ENCODE assay signal across 1 cellular context in the genomic region with DNA sequence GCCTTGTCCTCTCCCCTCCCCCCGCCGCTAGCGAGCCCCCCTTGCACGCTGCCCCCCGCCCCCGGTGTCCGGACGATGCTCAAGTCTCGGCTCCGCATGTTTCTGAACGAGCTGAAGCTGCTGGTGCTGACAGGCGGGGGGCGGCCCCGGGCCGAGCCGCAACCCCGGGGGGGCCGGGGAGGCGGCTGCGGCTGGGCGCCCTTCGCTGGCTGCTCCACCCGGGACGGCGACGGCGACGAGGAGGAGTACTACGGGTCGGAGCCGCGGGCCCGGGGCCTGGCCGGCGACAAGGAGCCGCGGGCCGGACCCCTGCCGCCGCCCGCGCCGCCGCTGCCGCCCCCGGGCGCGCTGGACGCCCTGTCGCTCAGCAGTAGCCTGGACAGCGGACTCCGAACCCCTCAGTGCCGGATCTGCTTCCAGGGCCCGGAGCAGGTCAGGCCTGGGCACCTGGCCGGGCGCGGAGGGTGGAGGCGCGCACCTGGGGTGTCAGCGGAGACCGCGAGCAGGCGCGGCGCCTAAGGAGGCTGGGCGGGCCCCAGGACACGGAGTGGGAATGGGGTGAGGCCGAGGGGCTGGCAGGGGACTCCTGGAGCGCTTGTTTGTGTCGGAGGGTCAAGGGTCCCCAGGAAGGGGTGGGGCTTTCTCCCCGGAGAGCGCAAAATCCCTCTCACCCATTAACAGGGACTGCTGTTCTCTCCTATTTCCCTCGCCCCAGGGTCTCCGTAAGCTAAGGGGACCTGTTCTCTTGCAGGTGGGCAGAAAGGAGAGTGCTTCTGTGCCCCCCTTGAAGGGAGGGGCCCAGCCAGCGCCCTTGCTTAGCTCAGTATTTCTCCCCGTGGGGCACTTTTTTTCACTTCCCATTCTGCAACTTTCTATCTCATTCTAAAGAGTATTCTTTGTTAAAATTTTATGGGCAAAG.
TF ChIP-seq lines count a peak whose summit lies in the region.

No MANE protein-coding gene starts in this region.

TF ChIP-seq in HepG2, 621 proteins besides CTCF, POLR2A, EP300 and RAD21 (continued from another document and continues in another):
- TF ChIP-seq, protein P1, sequence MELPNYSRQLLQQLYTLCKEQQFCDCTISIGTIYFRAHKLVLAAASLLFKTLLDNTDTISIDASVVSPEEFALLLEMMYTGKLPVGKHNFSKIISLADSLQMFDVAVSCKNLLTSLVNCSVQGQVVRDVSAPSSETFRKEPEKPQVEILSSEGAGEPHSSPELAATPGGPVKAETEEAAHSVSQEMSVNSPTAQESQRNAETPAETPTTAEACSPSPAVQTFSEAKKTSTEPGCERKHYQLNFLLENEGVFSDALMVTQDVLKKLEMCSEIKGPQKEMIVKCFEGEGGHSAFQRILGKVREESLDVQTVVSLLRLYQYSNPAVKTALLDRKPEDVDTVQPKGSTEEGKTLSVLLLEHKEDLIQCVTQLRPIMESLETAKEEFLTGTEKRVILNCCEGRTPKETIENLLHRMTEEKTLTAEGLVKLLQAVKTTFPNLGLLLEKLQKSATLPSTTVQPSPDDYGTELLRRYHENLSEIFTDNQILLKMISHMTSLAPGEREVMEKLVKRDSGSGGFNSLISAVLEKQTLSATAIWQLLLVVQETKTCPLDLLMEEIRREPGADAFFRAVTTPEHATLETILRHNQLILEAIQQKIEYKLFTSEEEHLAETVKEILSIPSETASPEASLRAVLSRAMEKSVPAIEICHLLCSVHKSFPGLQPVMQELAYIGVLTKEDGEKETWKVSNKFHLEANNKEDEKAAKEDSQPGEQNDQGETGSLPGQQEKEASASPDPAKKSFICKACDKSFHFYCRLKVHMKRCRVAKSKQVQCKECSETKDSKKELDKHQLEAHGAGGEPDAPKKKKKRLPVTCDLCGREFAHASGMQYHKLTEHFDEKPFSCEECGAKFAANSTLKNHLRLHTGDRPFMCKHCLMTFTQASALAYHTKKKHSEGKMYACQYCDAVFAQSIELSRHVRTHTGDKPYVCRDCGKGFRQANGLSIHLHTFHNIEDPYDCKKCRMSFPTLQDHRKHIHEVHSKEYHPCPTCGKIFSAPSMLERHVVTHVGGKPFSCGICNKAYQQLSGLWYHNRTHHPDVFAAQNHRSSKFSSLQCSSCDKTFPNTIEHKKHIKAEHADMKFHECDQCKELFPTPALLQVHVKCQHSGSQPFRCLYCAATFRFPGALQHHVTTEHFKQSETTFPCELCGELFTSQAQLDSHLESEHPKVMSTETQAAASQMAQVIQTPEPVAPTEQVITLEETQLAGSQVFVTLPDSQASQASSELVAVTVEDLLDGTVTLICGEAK (IDR thresholded peaks at IDR 0.05): no peak
- TF ChIP-seq, protein P1 (CRISPR knock-in tag; IDR thresholded peaks at IDR 0.05): peak; percentile 62
- TF ChIP-seq ZNF350 (CRISPR knock-in tag; IDR thresholded peaks at IDR 0.05; ENCODE audit: borderline replicate concordance, low read depth): no peak
- peak; percentile 87 for TF ChIP-seq RBFOX2 (IDR thresholded peaks at IDR 0.05; ENCODE audit: low read depth, low read length)
- peak; percentile 31 for TF ChIP-seq TEAD3 (CRISPR knock-in tag; optimal IDR thresholded peaks at IDR 0.05; ENCODE audit: borderline replicate concordance)
- peak; percentile 38; the same call in 1 of the 2 replicates for TF ChIP-seq ZNF605 (CRISPR knock-in tag; IDR thresholded peaks at IDR 0.05)
- no peak for TF ChIP-seq STAT6 (CRISPR knock-in tag; IDR thresholded peaks at IDR 0.05; ENCODE audit: borderline replicate concordance)
- TF ChIP-seq KLF12 (CRISPR knock-in tag; IDR thresholded peaks at IDR 0.05; ENCODE audit: borderline replicate concordance): no peak
- TF ChIP-seq ZNF563 (CRISPR knock-in tag; IDR thresholded peaks at IDR 0.05): no peak
- TF ChIP-seq POLR2AphosphoS5 (IDR thresholded peaks at IDR 0.05; ENCODE audit: low read depth, low read length): peak; percentile 63
- TF ChIP-seq, protein P2, sequence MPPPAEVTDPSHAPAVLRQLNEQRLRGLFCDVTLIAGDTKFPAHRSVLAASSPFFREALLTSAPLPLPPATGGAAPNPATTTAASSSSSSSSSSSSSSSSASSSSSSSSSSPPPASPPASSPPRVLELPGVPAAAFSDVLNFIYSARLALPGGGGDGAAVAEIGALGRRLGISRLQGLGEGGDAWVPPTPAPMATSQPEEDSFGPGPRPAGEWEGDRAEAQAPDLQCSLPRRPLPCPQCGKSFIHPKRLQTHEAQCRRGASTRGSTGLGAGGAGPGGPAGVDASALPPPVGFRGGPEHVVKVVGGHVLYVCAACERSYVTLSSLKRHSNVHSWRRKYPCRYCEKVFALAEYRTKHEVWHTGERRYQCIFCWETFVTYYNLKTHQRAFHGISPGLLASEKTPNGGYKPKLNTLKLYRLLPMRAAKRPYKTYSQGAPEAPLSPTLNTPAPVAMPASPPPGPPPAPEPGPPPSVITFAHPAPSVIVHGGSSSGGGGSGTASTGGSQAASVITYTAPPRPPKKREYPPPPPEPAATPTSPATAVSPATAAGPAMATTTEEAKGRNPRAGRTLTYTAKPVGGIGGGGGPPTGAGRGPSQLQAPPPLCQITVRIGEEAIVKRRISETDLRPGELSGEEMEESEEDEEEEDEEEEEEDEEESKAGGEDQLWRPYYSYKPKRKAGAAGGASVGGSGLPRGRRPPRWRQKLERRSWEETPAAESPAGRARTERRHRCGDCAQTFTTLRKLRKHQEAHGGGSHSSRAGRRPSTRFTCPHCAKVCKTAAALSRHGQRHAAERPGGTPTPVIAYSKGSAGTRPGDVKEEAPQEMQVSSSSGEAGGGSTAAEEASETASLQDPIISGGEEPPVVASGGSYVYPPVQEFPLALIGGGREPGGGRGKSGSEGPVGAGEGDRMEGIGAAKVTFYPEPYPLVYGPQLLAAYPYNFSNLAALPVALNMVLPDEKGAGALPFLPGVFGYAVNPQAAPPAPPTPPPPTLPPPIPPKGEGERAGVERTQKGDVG (CRISPR knock-in tag; IDR thresholded peaks at IDR 0.05; ENCODE audit: borderline replicate concordance): no peak
- no peak for TF ChIP-seq ZFP36 (IDR thresholded peaks at IDR 0.05; ENCODE audit: borderline replicate concordance, low read depth, low read length, partially characterized antibody)
- TF ChIP-seq JDP2 (CRISPR knock-in tag; IDR thresholded peaks at IDR 0.05; ENCODE audit: borderline replicate concordance): no peak
- TF ChIP-seq ZC3H4 (CRISPR knock-in tag; IDR thresholded peaks at IDR 0.05; ENCODE audit: borderline replicate concordance): no peak
- TF ChIP-seq ZNF512 (CRISPR knock-in tag; IDR thresholded peaks at IDR 0.05): no peak
- no peak for TF ChIP-seq ZNF225 (CRISPR knock-in tag; IDR thresholded peaks at IDR 0.05)
- TF ChIP-seq SAFB2 (CRISPR knock-in tag; IDR thresholded peaks at IDR 0.05; ENCODE audit: borderline replicate concordance, low read depth): no peak
- no peak for TF ChIP-seq RFXANK (CRISPR knock-in tag; IDR thresholded peaks at IDR 0.05)
- TF ChIP-seq RCOR2 (CRISPR knock-in tag; IDR thresholded peaks at IDR 0.05): no peak
- TF ChIP-seq ZSCAN12 (CRISPR knock-in tag; IDR thresholded peaks at IDR 0.05): no peak
- TF ChIP-seq SPEN (CRISPR knock-in tag; IDR thresholded peaks at IDR 0.05; ENCODE audit: low read depth): peak; percentile 66; the same call in 1 of the 2 replicates
- no peak for TF ChIP-seq SRSF4 (IDR thresholded peaks at IDR 0.05; ENCODE audit: low read depth, low read length, poor library complexity, severe bottlenecking)
- TF ChIP-seq ZNF7 (CRISPR knock-in tag; IDR thresholded peaks at IDR 0.05): no peak
- no peak for TF ChIP-seq ZNF501 (CRISPR knock-in tag; IDR thresholded peaks at IDR 0.05)
- no peak for TF ChIP-seq TOE1 (CRISPR knock-in tag; IDR thresholded peaks at IDR 0.05)
- TF ChIP-seq IRF2 (CRISPR knock-in tag; IDR thresholded peaks at IDR 0.05): no peak
- TF ChIP-seq ARID2 (CRISPR knock-in tag; IDR thresholded peaks at IDR 0.05; ENCODE audit: borderline replicate concordance): no peak
- no peak for TF ChIP-seq ZNF761 (CRISPR knock-in tag; conservative IDR thresholded peaks at IDR 0.05)
- TF ChIP-seq KDM2A (CRISPR knock-in tag; IDR thresholded peaks at IDR 0.05; ENCODE audit: borderline replicate concordance, low read depth): peak; percentile 31; the same call in 1 of the 2 replicates
- TF ChIP-seq BRD4 (CRISPR knock-in tag; IDR thresholded peaks at IDR 0.05): no peak
- TF ChIP-seq NFE2L2 (IDR thresholded peaks at IDR 0.05; ENCODE audit: low read length): no peak
- peak; percentile 43; the same call in 1 of the 2 replicates for TF ChIP-seq ZNF800 (CRISPR knock-in tag; IDR thresholded peaks at IDR 0.05)
- TF ChIP-seq, protein P3, sequence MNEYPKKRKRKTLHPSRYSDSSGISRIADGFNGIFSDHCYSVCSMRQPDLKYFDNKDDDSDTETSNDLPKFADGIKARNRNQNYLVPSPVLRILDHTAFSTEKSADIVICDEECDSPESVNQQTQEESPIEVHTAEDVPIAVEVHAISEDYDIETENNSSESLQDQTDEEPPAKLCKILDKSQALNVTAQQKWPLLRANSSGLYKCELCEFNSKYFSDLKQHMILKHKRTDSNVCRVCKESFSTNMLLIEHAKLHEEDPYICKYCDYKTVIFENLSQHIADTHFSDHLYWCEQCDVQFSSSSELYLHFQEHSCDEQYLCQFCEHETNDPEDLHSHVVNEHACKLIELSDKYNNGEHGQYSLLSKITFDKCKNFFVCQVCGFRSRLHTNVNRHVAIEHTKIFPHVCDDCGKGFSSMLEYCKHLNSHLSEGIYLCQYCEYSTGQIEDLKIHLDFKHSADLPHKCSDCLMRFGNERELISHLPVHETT (CRISPR knock-in tag; conservative IDR thresholded peaks at IDR 0.05): 0 out of 2 replicates have a peak, but pooled peaks have one; percentile 24
- TF ChIP-seq KLF15 (CRISPR knock-in tag; IDR thresholded peaks at IDR 0.05; ENCODE audit: borderline replicate concordance): no peak
- 0 out of 2 replicates have a peak, but pooled peaks have one; percentile 49 for TF ChIP-seq RFXAP (CRISPR knock-in tag; IDR thresholded peaks at IDR 0.05; ENCODE audit: borderline replicate concordance)
